In genomic region chr5:54547711-54548250, GRCh38 we compare ENCODE assay signal across 2 cellular contexts.
TF ChIP-seq lines count a peak whose summit lies in the region.

No MANE protein-coding gene starts in this region.

TF ChIP-seq in SK-N-SH, 30 proteins besides CTCF, POLR2A, EP300 and RAD21 (continued from another document):
- TF ChIP-seq FOXJ3 (CRISPR knock-in tag; IDR thresholded peaks at IDR 0.05) (no peak), EZH2phosphoT487 (IDR thresholded peaks at IDR 0.05; ENCODE audit: borderline replicate concordance, low read depth) (no peak), SIN3A (IDR thresholded peaks at IDR 0.05; ENCODE audit: borderline replicate concordance, low read depth, low read length) (no peak), NRF1 (IDR thresholded peaks at IDR 0.05; ENCODE audit: low read depth, low read length) (no peak), FOSL2 (IDR thresholded peaks at IDR 0.05; ENCODE audit: borderline replicate concordance, low read depth) (no peak), USF2 (IDR thresholded peaks at IDR 0.05; ENCODE audit: borderline replicate concordance, low read depth, low read length) (no peak), USF1 (IDR thresholded peaks at IDR 0.05; ENCODE audit: borderline replicate concordance, low read depth) (no peak)
TF ChIP-seq in SK-N-SH: peak in this region for 0.

TF ChIP-seq in GM23338, 12 proteins besides CTCF, POLR2A, EP300 and RAD21 (continued from another document):
- no peak for TF ChIP-seq ETS1 (IDR thresholded peaks at IDR 0.05)
- TF ChIP-seq JUNB (IDR thresholded peaks at IDR 0.05; ENCODE audit: unreplicated experiment), result no peak
- no peak for TF ChIP-seq EZH2phosphoT487 (IDR thresholded peaks at IDR 0.05; ENCODE audit: unreplicated experiment)
- TF ChIP-seq REST (IDR thresholded peaks at IDR 0.05; ENCODE audit: unreplicated experiment), result no peak
- TF ChIP-seq STAT1 (IDR thresholded peaks at IDR 0.05; ENCODE audit: unreplicated experiment), result no peak
- no peak for TF ChIP-seq ZNF462 (CRISPR knock-in tag; IDR thresholded peaks at IDR 0.05)
- TF ChIP-seq ZNF331 (CRISPR knock-in tag; IDR thresholded peaks at IDR 0.05; ENCODE audit: low read depth), result no peak
- TF ChIP-seq POLR2AphosphoS5 (IDR thresholded peaks at IDR 0.05; ENCODE audit: low read depth), result no peak
- no peak for TF ChIP-seq ZNF114 (CRISPR knock-in tag; IDR thresholded peaks at IDR 0.05)
- no peak for TF ChIP-seq CREB1 (CRISPR knock-in tag; IDR thresholded peaks at IDR 0.05; ENCODE audit: low read depth)
- TF ChIP-seq EZH2 (IDR thresholded peaks at IDR 0.05; ENCODE audit: low read depth, unreplicated experiment), result no peak
